Comparison of ENCODE assay signal across 35 cellular contexts in the genomic region with DNA sequence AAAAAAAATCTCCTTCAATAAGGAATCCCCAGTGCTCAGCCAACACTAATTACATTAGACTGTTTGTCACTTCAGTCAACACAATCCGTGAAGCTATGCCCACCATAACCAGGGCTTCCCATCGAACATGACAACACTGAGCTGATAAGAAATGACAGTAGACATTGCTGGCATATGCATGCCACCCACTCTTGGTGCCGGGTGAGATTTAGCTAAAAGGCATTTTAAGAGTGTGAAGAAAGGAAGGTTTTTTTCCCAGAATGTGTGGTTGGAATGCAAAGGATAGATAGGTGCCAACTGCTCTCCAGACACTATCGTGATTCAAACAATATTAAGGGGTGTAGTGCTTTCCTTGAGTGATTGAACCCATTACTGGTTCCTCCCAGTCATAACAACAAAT.
"Had no signal": no experiment of that assay in that cellular context is flagged by ENCODE, and none has a peak within 500 bp of the region (broad histone marks: within the 10 kb centered on the region; RNA-seq: fewer than 3 reads in every experiment).

No MANE protein-coding gene starts in this region.

- H3K36me3 Mint-ChIP-seq: activated CD8-positive, alpha-beta memory T cell treated with anti-CD3 and anti-CD28 coated beads, Interleukin-2, amount 10 ng/mL, durations not matched to agents 7 days and 5 days; activated naive CD4-positive, alpha-beta T cell treated with anti-CD3 and anti-CD28 coated beads, Interleukin-2, amount 10 ng/mL, durations not matched to agents 7 days and 5 days; activated naive CD4-positive, alpha-beta T cell treated with anti-CD3 and anti-CD28 coated beads, Interleukin-2, amount 50 U/mL, for 24 hours; activated naive CD8-positive, alpha-beta T cell; activated naive CD8-positive, alpha-beta T cell treated with anti-CD3 and anti-CD28 coated beads, Interleukin-2, amount 10 ng/mL, durations not matched to agents 7 days and 5 days; brain had no signal

- H3K4me1 Mint-ChIP-seq: activated CD4-positive, alpha-beta memory T cell treated with anti-CD3 and anti-CD28 coated beads, Interleukin-2, amount 10 ng/mL, durations not matched to agents 7 days and 5 days; activated CD4-positive, alpha-beta T cell treated with anti-CD3 and anti-CD28 coated beads for 36 hours; activated CD4-positive, alpha-beta T cell treated with anti-CD3 and anti-CD28 coated beads, Interleukin-2, amount 10 ng/mL, durations not matched to agents 7 days and 5 days; activated CD8-positive, alpha-beta memory T cell treated with anti-CD3 and anti-CD28 coated beads, Interleukin-2, amount 10 ng/mL, durations not matched to agents 7 days and 5 days; activated naive CD4-positive, alpha-beta T cell treated with anti-CD3 and anti-CD28 coated beads, Interleukin-2, amount 10 ng/mL, durations not matched to agents 7 days and 5 days; activated naive CD4-positive, alpha-beta T cell treated with anti-CD3 and anti-CD28 coated beads, Interleukin-2, amount 50 U/mL, for 24 hours; activated naive CD8-positive, alpha-beta T cell treated with anti-CD3 and anti-CD28 coated beads, Interleukin-2, amount 10 ng/mL, durations not matched to agents 7 days and 5 days; activated naive CD8-positive, alpha-beta T cell treated with anti-CD3 and anti-CD28 coated beads, Interleukin-2, amount 50 U/mL, for 24 hours; central memory CD8-positive, alpha-beta T cell had no signal

- DNase-seq: activated CD4-positive, alpha-beta memory T cell treated with anti-CD3 and anti-CD28 coated beads, Interleukin-2, amount 10 ng/mL, durations not matched to agents 7 days and 5 days; activated CD4-positive, alpha-beta T cell treated with anti-CD3 and anti-CD28 coated beads for 1 hour; activated CD4-positive, alpha-beta T cell treated with anti-CD3 and anti-CD28 coated beads for 36 hours; activated CD4-positive, alpha-beta T cell treated with anti-CD3 and anti-CD28 coated beads for 48 hours; activated CD4-positive, alpha-beta T cell treated with anti-CD3 and anti-CD28 coated beads, Interleukin-2, amount 10 ng/mL, durations not matched to agents 7 days and 5 days; activated CD4-positive, alpha-beta T cell treated with anti-CD3 and anti-CD28 coated beads, Interleukin-2, amount 50 U/mL, for 48 hours; activated CD4-positive, CD25-positive, alpha-beta regulatory T cell; activated CD8-positive, alpha-beta memory T cell treated with anti-CD3 and anti-CD28 coated beads for 24 hours; activated CD8-positive, alpha-beta memory T cell treated with anti-CD3 and anti-CD28 coated beads, Interleukin-2, amount 10 ng/mL, durations not matched to agents 7 days and 5 days; activated CD8-positive, alpha-beta memory T cell treated with anti-CD3 and anti-CD28 coated beads, Interleukin-2, amount 50 U/mL, for 48 hours; activated CD8-positive, alpha-beta T cell treated with anti-CD3 and anti-CD28 coated beads, Interleukin-2, amount 10 ng/mL, durations not matched to agents 7 days and 5 days; activated effector memory CD4-positive, alpha-beta T cell treated with Interleukin-2 at 50 U/mL for 16 hours; activated gamma-delta T cell; activated naive CD4-positive, alpha-beta T cell treated with anti-CD3 and anti-CD28 coated beads, Interleukin-2, amount 10 ng/mL, durations not matched to agents 7 days and 5 days; activated naive CD4-positive, alpha-beta T cell treated with Interleukin-2 at 50 U/mL for 16 hours; activated naive CD8-positive, alpha-beta T cell treated with anti-CD3 and anti-CD28 coated beads, Interleukin-2, amount 10 ng/mL, durations not matched to agents 7 days and 5 days; activated naive CD8-positive, alpha-beta T cell treated with anti-CD3 and anti-CD28 coated beads, Interleukin-2, amount 50 U/mL, for 24 hours; activated T-cell treated with anti-CD3 and anti-CD28 coated beads, Interleukin-2, amount 50 U/mL, for 24 hours; activated T-cell treated with anti-CD3 and anti-CD28 coated beads, Interleukin-2, amount 50 U/mL, for 48 hours; caudate nucleus; SW 1271; T-helper 1 cell; T-helper 2 cell; T-helper 9 cell had no signal

- H3K4me3 ChIP-seq: ascending aorta, cardiac muscle cell had no signal

- H3K4me3 Mint-ChIP-seq: activated CD4-positive, alpha-beta memory T cell treated with anti-CD3 and anti-CD28 coated beads, Interleukin-2, amount 10 ng/mL, durations not matched to agents 7 days and 5 days; activated CD4-positive, alpha-beta T cell treated with anti-CD3 and anti-CD28 coated beads for 36 hours; activated CD4-positive, alpha-beta T cell treated with anti-CD3 and anti-CD28 coated beads, Interleukin-2, amount 10 ng/mL, durations not matched to agents 7 days and 5 days; activated CD8-positive, alpha-beta memory T cell treated with anti-CD3 and anti-CD28 coated beads, Interleukin-2, amount 10 ng/mL, durations not matched to agents 7 days and 5 days; activated CD8-positive, alpha-beta T cell treated with anti-CD3 and anti-CD28 coated beads, Interleukin-2, amount 10 ng/mL, durations not matched to agents 7 days and 5 days; activated naive CD4-positive, alpha-beta T cell treated with anti-CD3 and anti-CD28 coated beads, Interleukin-2, amount 10 ng/mL, durations not matched to agents 7 days and 5 days; activated naive CD4-positive, alpha-beta T cell treated with anti-CD3 and anti-CD28 coated beads, Interleukin-2, amount 50 U/mL, for 24 hours; activated naive CD8-positive, alpha-beta T cell; activated naive CD8-positive, alpha-beta T cell treated with anti-CD3 and anti-CD28 coated beads, Interleukin-2, amount 10 ng/mL, durations not matched to agents 7 days and 5 days; activated naive CD8-positive, alpha-beta T cell treated with anti-CD3 and anti-CD28 coated beads, Interleukin-2, amount 50 U/mL, for 24 hours; activated T-cell treated with anti-CD3 and anti-CD28 coated beads, Interleukin-2, amount 50 U/mL, for 24 hours; brain; central memory CD8-positive, alpha-beta T cell; T-helper 1 cell treated with Interleukin-12 subunit alpha and Interleukin-12 subunit beta and Interleukin-4 antibody, amounts not matched to agents 30 μg/mL and 1 μg/mL, for 36 hours; T-helper 2 cell treated with Interferon-gamma antibody and Interleukin-4, amounts not matched to agents 5 μg/mL and 100 μg/mL, for 36 hours had no signal

- H3K27me3 ChIP-seq: ascending aorta, cardiac muscle cell had no signal

- H3K27me3 Mint-ChIP-seq: activated CD4-positive, alpha-beta memory T cell treated with anti-CD3 and anti-CD28 coated beads, Interleukin-2, amount 10 ng/mL, durations not matched to agents 7 days and 5 days; activated CD8-positive, alpha-beta memory T cell treated with anti-CD3 and anti-CD28 coated beads, Interleukin-2, amount 10 ng/mL, durations not matched to agents 7 days and 5 days; activated naive CD8-positive, alpha-beta T cell treated with anti-CD3 and anti-CD28 coated beads, Interleukin-2, amount 10 ng/mL, durations not matched to agents 7 days and 5 days; central memory CD8-positive, alpha-beta T cell had no signal

- H3K27ac ChIP-seq: ascending aorta, cardiac muscle cell, VCaP had no signal

- ATAC-seq: activated CD4-positive, alpha-beta T cell treated with anti-CD3 and anti-CD28 coated beads for 36 hours; activated CD4-positive, CD25-positive, alpha-beta regulatory T cell treated with anti-CD3 and anti-CD28 coated beads, Interleukin-2, amount 50 U/mL, for 24 hours; activated CD8-positive, alpha-beta memory T cell treated with anti-CD3 and anti-CD28 coated beads, Interleukin-2, amount 10 ng/mL, durations not matched to agents 7 days and 5 days; activated CD8-positive, alpha-beta T cell treated with anti-CD3 and anti-CD28 coated beads, Interleukin-2, amount 10 ng/mL, durations not matched to agents 7 days and 5 days; activated naive CD8-positive, alpha-beta T cell treated with anti-CD3 and anti-CD28 coated beads, Interleukin-2, amount 50 U/mL, for 24 hours had no signal

- H3K9me3 ChIP-seq: ascending aorta had no signal

- H3K9me3 Mint-ChIP-seq: activated CD4-positive, alpha-beta memory T cell treated with anti-CD3 and anti-CD28 coated beads, Interleukin-2, amount 10 ng/mL, durations not matched to agents 7 days and 5 days; activated CD4-positive, alpha-beta T cell treated with anti-CD3 and anti-CD28 coated beads, Interleukin-2, amount 10 ng/mL, durations not matched to agents 7 days and 5 days; activated naive CD4-positive, alpha-beta T cell treated with anti-CD3 and anti-CD28 coated beads, Interleukin-2, amount 10 ng/mL, durations not matched to agents 7 days and 5 days; activated naive CD4-positive, alpha-beta T cell treated with anti-CD3 and anti-CD28 coated beads, Interleukin-2, amount 50 U/mL, for 24 hours; activated naive CD8-positive, alpha-beta T cell treated with anti-CD3 and anti-CD28 coated beads, Interleukin-2, amount 10 ng/mL, durations not matched to agents 7 days and 5 days; activated naive CD8-positive, alpha-beta T cell treated with anti-CD3 and anti-CD28 coated beads, Interleukin-2, amount 50 U/mL, for 24 hours; activated T-cell treated with anti-CD3 and anti-CD28 coated beads, Interleukin-2, amount 50 U/mL, for 24 hours; activated T-helper 2 cell treated with anti-CD3 and anti-CD28 coated beads, Interferon-gamma antibody, Interleukin-2, Interleukin-4, amounts not matched to agents 10 μg/mL and 5 μg/mL and 100 μg/mL, durations not matched to agents 14 hours and 24 hours and 36 hours; central memory CD8-positive, alpha-beta T cell; T-helper 1 cell treated with Interleukin-12 subunit alpha and Interleukin-12 subunit beta and Interleukin-4 antibody, amounts not matched to agents 30 μg/mL and 1 μg/mL, for 36 hours; T-helper 2 cell treated with Interferon-gamma antibody and Interleukin-4, amounts not matched to agents 5 μg/mL and 100 μg/mL, for 36 hours had no signal

- H3K27ac Mint-ChIP-seq: activated CD4-positive, alpha-beta memory T cell treated with anti-CD3 and anti-CD28 coated beads, Interleukin-2, amount 10 ng/mL, durations not matched to agents 7 days and 5 days; activated CD4-positive, alpha-beta T cell treated with anti-CD3 and anti-CD28 coated beads for 36 hours; activated CD4-positive, alpha-beta T cell treated with anti-CD3 and anti-CD28 coated beads, Interleukin-2, amount 10 ng/mL, durations not matched to agents 7 days and 5 days; activated CD8-positive, alpha-beta memory T cell treated with anti-CD3 and anti-CD28 coated beads, Interleukin-2, amount 10 ng/mL, durations not matched to agents 7 days and 5 days; activated CD8-positive, alpha-beta T cell treated with anti-CD3 and anti-CD28 coated beads, Interleukin-2, amount 10 ng/mL, durations not matched to agents 7 days and 5 days; activated naive CD4-positive, alpha-beta T cell treated with anti-CD3 and anti-CD28 coated beads, Interleukin-2, amount 10 ng/mL, durations not matched to agents 7 days and 5 days; activated naive CD4-positive, alpha-beta T cell treated with anti-CD3 and anti-CD28 coated beads, Interleukin-2, amount 50 U/mL, for 24 hours; activated naive CD8-positive, alpha-beta T cell; activated naive CD8-positive, alpha-beta T cell treated with anti-CD3 and anti-CD28 coated beads, Interleukin-2, amount 10 ng/mL, durations not matched to agents 7 days and 5 days; activated naive CD8-positive, alpha-beta T cell treated with anti-CD3 and anti-CD28 coated beads, Interleukin-2, amount 50 U/mL, for 24 hours; activated T-cell treated with anti-CD3 and anti-CD28 coated beads, Interleukin-2, amount 50 U/mL, for 24 hours; activated T-helper 2 cell treated with anti-CD3 and anti-CD28 coated beads, Interferon-gamma antibody, Interleukin-2, Interleukin-4, amounts not matched to agents 10 μg/mL and 5 μg/mL and 100 μg/mL, durations not matched to agents 14 hours and 24 hours and 36 hours; brain; T-helper 1 cell treated with Interleukin-12 subunit alpha and Interleukin-12 subunit beta and Interleukin-4 antibody, amounts not matched to agents 30 μg/mL and 1 μg/mL, for 36 hours; T-helper 2 cell treated with Interferon-gamma antibody and Interleukin-4, amounts not matched to agents 5 μg/mL and 100 μg/mL, for 36 hours had no signal

- H3K36me3 ChIP-seq: ascending aorta, cardiac muscle cell had no signal

- H3K4me1 ChIP-seq: ascending aorta had no signal
